ENCODE assay signal across 1 cellular context in the genomic region with DNA sequence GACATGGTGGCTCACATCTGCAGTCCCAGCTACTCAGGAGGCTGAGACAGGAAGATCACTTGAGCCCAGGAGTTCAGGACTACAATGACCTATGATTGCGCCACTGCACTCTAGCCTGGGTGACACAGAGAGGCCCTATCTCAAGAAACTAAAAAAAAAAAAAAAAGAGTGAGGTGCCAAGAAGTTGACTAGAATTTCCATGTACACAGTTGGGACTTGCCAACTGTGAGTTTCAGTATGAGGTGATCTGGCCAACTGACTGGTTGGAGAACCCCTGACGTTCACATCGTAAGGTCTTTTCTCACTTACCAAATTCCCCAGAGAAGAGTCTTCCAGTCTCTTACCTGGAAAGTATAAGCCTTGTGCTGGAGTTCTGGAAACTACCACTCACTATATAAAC.
TF ChIP-seq lines count a peak whose summit lies in the region.

No MANE protein-coding gene starts in this region.

TF ChIP-seq in GM12878, 131 proteins besides CTCF, POLR2A, EP300 and RAD21 (continued from another document and continues in another):
- TF ChIP-seq TARDBP (IDR thresholded peaks at IDR 0.05; ENCODE audit: borderline replicate concordance) (no peak), ZNF24 (IDR thresholded peaks at IDR 0.05) (no peak), POLR2AphosphoS5 (IDR thresholded peaks at IDR 0.05; ENCODE audit: low read length) (no peak), SIN3A (IDR thresholded peaks at IDR 0.05; ENCODE audit: low read depth, low read length) (no peak), NFYA (IDR thresholded peaks at IDR 0.05; ENCODE audit: borderline replicate concordance, low read depth, low read length) (no peak), BRCA1 (IDR thresholded peaks at IDR 0.05; ENCODE audit: low read depth, low read length) (no peak), FOXM1 (IDR thresholded peaks at IDR 0.05; ENCODE audit: low read depth, low read length) (peak; percentile 19; the same call in 1 of the 2 replicates), IKZF1 (conservative IDR thresholded peaks at IDR 0.05) (peak; percentile 82), MEF2B (IDR thresholded peaks at IDR 0.05; ENCODE audit: partially characterized antibody, poor library complexity, severe bottlenecking) (peak; percentile 33), LARP7 (IDR thresholded peaks at IDR 0.05) (no peak), CREM (IDR thresholded peaks at IDR 0.05; ENCODE audit: low read depth) (0 out of 2 replicates have a peak, but pooled peaks have one; percentile 21), JUNB (IDR thresholded peaks at IDR 0.05) (peak; percentile 58; the same call in 1 of the 2 replicates), CBX3 (IDR thresholded peaks at IDR 0.05; ENCODE audit: borderline replicate concordance, low read depth) (no peak), ZNF217 (IDR thresholded peaks at IDR 0.05) (no peak), SPI1 (IDR thresholded peaks at IDR 0.05; ENCODE audit: borderline replicate concordance, insufficient read depth, low read depth, low read length) (no peak), NFIC (IDR thresholded peaks at IDR 0.05; ENCODE audit: low read depth, low read length) (peak; percentile 72; the same call in 1 of the 2 replicates), FOS (IDR thresholded peaks at IDR 0.05; ENCODE audit: borderline replicate concordance, extremely low read depth, insufficient read length) (no peak), ZNF274 (IDR thresholded peaks at IDR 0.05; ENCODE audit: insufficient read depth, insufficient read length) (no peak), SUZ12 (IDR thresholded peaks at IDR 0.05; ENCODE audit: unreplicated experiment) (no peak), CHD2 (IDR thresholded peaks at IDR 0.05; ENCODE audit: borderline replicate concordance, low read depth, low read length) (no peak), CEBPB (IDR thresholded peaks at IDR 0.05; ENCODE audit: borderline replicate concordance in 1 of 2, low read depth in 2 of 2, low read length in 2 of 2) (no peak), NFXL1 (IDR thresholded peaks at IDR 0.05; ENCODE audit: borderline replicate concordance) (no peak), TCF3 (IDR thresholded peaks at IDR 0.05; ENCODE audit: borderline replicate concordance, insufficient read depth, low read depth, low read length) (no peak), DPF2 (IDR thresholded peaks at IDR 0.05) (no peak; the same call in 1 of the 2 replicates), ASH2L (IDR thresholded peaks at IDR 0.05; ENCODE audit: borderline replicate concordance, low read depth) (no peak), ZNF207 (IDR thresholded peaks at IDR 0.05; ENCODE audit: borderline replicate concordance) (no peak), SREBF2 (IDR thresholded peaks at IDR 0.05; ENCODE audit: low read length) (no peak), CREB1 (IDR thresholded peaks at IDR 0.05; ENCODE audit: low read depth) (no peak), ATF7 (IDR thresholded peaks at IDR 0.05; ENCODE audit: low read depth) (peak; percentile 61; the same call in 1 of the 2 replicates)
- TF ChIP-seq, protein P1, sequence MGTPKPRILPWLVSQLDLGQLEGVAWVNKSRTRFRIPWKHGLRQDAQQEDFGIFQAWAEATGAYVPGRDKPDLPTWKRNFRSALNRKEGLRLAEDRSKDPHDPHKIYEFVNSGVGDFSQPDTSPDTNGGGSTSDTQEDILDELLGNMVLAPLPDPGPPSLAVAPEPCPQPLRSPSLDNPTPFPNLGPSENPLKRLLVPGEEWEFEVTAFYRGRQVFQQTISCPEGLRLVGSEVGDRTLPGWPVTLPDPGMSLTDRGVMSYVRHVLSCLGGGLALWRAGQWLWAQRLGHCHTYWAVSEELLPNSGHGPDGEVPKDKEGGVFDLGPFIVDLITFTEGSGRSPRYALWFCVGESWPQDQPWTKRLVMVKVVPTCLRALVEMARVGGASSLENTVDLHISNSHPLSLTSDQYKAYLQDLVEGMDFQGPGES (IDR thresholded peaks at IDR 0.05), result no peak
- TF ChIP-seq, protein P2, sequence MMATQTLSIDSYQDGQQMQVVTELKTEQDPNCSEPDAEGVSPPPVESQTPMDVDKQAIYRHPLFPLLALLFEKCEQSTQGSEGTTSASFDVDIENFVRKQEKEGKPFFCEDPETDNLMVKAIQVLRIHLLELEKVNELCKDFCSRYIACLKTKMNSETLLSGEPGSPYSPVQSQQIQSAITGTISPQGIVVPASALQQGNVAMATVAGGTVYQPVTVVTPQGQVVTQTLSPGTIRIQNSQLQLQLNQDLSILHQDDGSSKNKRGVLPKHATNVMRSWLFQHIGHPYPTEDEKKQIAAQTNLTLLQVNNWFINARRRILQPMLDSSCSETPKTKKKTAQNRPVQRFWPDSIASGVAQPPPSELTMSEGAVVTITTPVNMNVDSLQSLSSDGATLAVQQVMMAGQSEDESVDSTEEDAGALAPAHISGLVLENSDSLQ (IDR thresholded peaks at IDR 0.05), result no peak
- TF ChIP-seq, protein P3, sequence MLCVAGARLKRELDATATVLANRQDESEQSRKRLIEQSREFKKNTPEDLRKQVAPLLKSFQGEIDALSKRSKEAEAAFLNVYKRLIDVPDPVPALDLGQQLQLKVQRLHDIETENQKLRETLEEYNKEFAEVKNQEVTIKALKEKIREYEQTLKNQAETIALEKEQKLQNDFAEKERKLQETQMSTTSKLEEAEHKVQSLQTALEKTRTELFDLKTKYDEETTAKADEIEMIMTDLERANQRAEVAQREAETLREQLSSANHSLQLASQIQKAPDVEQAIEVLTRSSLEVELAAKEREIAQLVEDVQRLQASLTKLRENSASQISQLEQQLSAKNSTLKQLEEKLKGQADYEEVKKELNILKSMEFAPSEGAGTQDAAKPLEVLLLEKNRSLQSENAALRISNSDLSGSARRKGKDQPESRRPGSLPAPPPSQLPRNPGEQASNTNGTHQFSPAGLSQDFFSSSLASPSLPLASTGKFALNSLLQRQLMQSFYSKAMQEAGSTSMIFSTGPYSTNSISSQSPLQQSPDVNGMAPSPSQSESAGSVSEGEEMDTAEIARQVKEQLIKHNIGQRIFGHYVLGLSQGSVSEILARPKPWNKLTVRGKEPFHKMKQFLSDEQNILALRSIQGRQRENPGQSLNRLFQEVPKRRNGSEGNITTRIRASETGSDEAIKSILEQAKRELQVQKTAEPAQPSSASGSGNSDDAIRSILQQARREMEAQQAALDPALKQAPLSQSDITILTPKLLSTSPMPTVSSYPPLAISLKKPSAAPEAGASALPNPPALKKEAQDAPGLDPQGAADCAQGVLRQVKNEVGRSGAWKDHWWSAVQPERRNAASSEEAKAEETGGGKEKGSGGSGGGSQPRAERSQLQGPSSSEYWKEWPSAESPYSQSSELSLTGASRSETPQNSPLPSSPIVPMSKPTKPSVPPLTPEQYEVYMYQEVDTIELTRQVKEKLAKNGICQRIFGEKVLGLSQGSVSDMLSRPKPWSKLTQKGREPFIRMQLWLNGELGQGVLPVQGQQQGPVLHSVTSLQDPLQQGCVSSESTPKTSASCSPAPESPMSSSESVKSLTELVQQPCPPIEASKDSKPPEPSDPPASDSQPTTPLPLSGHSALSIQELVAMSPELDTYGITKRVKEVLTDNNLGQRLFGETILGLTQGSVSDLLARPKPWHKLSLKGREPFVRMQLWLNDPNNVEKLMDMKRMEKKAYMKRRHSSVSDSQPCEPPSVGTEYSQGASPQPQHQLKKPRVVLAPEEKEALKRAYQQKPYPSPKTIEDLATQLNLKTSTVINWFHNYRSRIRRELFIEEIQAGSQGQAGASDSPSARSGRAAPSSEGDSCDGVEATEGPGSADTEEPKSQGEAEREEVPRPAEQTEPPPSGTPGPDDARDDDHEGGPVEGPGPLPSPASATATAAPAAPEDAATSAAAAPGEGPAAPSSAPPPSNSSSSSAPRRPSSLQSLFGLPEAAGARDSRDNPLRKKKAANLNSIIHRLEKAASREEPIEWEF (IDR thresholded peaks at IDR 0.05; ENCODE audit: insufficient replicate concordance, low read depth, low read length), result no peak
- TF ChIP-seq, protein P4, sequence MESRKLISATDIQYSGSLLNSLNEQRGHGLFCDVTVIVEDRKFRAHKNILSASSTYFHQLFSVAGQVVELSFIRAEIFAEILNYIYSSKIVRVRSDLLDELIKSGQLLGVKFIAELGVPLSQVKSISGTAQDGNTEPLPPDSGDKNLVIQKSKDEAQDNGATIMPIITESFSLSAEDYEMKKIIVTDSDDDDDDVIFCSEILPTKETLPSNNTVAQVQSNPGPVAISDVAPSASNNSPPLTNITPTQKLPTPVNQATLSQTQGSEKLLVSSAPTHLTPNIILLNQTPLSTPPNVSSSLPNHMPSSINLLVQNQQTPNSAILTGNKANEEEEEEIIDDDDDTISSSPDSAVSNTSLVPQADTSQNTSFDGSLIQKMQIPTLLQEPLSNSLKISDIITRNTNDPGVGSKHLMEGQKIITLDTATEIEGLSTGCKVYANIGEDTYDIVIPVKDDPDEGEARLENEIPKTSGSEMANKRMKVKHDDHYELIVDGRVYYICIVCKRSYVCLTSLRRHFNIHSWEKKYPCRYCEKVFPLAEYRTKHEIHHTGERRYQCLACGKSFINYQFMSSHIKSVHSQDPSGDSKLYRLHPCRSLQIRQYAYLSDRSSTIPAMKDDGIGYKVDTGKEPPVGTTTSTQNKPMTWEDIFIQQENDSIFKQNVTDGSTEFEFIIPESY (IDR thresholded peaks at IDR 0.05), result no peak
- TF ChIP-seq, protein P5, sequence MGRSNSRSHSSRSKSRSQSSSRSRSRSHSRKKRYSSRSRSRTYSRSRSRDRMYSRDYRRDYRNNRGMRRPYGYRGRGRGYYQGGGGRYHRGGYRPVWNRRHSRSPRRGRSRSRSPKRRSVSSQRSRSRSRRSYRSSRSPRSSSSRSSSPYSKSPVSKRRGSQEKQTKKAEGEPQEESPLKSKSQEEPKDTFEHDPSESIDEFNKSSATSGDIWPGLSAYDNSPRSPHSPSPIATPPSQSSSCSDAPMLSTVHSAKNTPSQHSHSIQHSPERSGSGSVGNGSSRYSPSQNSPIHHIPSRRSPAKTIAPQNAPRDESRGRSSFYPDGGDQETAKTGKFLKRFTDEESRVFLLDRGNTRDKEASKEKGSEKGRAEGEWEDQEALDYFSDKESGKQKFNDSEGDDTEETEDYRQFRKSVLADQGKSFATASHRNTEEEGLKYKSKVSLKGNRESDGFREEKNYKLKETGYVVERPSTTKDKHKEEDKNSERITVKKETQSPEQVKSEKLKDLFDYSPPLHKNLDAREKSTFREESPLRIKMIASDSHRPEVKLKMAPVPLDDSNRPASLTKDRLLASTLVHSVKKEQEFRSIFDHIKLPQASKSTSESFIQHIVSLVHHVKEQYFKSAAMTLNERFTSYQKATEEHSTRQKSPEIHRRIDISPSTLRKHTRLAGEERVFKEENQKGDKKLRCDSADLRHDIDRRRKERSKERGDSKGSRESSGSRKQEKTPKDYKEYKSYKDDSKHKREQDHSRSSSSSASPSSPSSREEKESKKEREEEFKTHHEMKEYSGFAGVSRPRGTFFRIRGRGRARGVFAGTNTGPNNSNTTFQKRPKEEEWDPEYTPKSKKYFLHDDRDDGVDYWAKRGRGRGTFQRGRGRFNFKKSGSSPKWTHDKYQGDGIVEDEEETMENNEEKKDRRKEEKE (IDR thresholded peaks at IDR 0.05), result no peak
- TF ChIP-seq, protein P6, sequence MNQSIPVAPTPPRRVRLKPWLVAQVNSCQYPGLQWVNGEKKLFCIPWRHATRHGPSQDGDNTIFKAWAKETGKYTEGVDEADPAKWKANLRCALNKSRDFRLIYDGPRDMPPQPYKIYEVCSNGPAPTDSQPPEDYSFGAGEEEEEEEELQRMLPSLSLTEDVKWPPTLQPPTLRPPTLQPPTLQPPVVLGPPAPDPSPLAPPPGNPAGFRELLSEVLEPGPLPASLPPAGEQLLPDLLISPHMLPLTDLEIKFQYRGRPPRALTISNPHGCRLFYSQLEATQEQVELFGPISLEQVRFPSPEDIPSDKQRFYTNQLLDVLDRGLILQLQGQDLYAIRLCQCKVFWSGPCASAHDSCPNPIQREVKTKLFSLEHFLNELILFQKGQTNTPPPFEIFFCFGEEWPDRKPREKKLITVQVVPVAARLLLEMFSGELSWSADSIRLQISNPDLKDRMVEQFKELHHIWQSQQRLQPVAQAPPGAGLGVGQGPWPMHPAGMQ (IDR thresholded peaks at IDR 0.05; ENCODE audit: borderline replicate concordance), result no peak
- TF ChIP-seq, protein P7, sequence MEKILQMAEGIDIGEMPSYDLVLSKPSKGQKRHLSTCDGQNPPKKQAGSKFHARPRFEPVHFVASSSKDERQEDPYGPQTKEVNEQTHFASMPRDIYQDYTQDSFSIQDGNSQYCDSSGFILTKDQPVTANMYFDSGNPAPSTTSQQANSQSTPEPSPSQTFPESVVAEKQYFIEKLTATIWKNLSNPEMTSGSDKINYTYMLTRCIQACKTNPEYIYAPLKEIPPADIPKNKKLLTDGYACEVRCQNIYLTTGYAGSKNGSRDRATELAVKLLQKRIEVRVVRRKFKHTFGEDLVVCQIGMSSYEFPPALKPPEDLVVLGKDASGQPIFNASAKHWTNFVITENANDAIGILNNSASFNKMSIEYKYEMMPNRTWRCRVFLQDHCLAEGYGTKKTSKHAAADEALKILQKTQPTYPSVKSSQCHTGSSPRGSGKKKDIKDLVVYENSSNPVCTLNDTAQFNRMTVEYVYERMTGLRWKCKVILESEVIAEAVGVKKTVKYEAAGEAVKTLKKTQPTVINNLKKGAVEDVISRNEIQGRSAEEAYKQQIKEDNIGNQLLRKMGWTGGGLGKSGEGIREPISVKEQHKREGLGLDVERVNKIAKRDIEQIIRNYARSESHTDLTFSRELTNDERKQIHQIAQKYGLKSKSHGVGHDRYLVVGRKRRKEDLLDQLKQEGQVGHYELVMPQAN (conservative IDR thresholded peaks at IDR 0.05), result no peak
- TF ChIP-seq, protein P8, sequence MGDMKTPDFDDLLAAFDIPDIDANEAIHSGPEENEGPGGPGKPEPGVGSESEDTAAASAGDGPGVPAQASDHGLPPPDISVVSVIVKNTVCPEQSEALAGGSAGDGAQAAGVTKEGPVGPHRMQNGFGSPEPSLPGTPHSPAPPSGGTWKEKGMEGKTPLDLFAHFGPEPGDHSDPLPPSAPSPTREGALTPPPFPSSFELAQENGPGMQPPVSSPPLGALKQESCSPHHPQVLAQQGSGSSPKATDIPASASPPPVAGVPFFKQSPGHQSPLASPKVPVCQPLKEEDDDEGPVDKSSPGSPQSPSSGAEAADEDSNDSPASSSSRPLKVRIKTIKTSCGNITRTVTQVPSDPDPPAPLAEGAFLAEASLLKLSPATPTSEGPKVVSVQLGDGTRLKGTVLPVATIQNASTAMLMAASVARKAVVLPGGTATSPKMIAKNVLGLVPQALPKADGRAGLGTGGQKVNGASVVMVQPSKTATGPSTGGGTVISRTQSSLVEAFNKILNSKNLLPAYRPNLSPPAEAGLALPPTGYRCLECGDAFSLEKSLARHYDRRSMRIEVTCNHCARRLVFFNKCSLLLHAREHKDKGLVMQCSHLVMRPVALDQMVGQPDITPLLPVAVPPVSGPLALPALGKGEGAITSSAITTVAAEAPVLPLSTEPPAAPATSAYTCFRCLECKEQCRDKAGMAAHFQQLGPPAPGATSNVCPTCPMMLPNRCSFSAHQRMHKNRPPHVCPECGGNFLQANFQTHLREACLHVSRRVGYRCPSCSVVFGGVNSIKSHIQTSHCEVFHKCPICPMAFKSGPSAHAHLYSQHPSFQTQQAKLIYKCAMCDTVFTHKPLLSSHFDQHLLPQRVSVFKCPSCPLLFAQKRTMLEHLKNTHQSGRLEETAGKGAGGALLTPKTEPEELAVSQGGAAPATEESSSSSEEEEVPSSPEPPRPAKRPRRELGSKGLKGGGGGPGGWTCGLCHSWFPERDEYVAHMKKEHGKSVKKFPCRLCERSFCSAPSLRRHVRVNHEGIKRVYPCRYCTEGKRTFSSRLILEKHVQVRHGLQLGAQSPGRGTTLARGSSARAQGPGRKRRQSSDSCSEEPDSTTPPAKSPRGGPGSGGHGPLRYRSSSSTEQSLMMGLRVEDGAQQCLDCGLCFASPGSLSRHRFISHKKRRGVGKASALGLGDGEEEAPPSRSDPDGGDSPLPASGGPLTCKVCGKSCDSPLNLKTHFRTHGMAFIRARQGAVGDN (IDR thresholded peaks at IDR 0.05), result no peak
